Comparison of ENCODE assay signal across 1 cellular context in the genomic region with DNA sequence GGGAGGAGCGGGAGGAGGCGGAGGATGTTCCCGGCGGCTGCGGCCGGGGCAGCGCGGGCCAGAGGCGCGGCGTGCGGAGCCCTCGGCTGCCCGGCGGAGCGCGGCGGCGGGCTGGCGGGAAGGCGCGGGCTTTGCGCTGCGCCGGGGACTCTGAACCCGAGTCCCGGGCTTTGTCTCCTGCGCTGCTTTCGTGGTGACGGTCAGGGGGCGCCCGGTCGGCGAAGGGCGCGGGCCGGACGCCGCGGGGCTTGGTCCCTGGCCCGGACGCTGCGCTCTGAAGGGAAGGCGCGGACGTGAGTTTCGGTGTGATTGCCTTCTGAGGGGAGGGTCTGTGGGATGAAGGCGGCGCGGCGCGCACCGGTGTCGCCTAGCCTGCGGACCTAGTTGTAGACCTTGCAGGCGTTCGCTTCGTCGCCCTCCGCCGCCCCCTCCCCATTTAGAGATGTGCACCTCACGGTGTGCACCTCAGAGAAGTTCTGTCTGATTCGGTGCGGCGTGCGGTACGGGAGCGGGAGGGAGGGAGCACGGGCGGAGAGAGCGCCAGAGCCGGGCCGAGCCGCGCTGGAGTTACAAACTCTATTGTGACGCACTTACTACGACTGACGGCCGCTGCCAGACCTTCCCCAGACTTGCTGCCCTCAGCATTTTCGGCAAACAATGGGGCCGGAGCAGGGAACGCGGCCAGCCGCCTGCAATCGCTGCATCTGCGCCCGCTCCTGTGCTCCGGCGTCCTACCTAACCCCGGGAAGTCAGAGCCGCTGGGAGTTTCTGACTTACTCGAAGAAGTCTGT.
TF ChIP-seq lines count a peak whose summit lies in the region.

No MANE protein-coding gene starts in this region.

TF ChIP-seq in HepG2, 621 proteins besides CTCF, POLR2A, EP300 and RAD21 (continued from another document and continues in another):
- TF ChIP-seq ZNF687 (CRISPR knock-in tag; IDR thresholded peaks at IDR 0.05) (peak; percentile 64), CCAR2 (optimal IDR thresholded peaks at IDR 0.05; ENCODE audit: low read depth, low read length) (no peak), FOSL2 (CRISPR knock-in tag; IDR thresholded peaks at IDR 0.05) (0 out of 2 replicates have a peak, but pooled peaks have one; percentile 0), ZFP90 (CRISPR knock-in tag; IDR thresholded peaks at IDR 0.05; ENCODE audit: borderline replicate concordance) (no peak), KAT7 (CRISPR knock-in tag; IDR thresholded peaks at IDR 0.05; ENCODE audit: borderline replicate concordance) (peak; percentile 64; the same call in 1 of the 2 replicates), NFIC (IDR thresholded peaks at IDR 0.05; ENCODE audit: low read length) (no peak), ZNF441 (CRISPR knock-in tag; IDR thresholded peaks at IDR 0.05; ENCODE audit: borderline replicate concordance) (peak; percentile 25; the same call in 1 of the 2 replicates), KLF12 (CRISPR knock-in tag; IDR thresholded peaks at IDR 0.05; ENCODE audit: borderline replicate concordance) (peak; percentile 65; the same call in 1 of the 2 replicates), MAFF (IDR thresholded peaks at IDR 0.05; ENCODE audit: low read depth, low read length) (peak; percentile 98), ZNF280B (CRISPR knock-in tag; IDR thresholded peaks at IDR 0.05; ENCODE audit: borderline replicate concordance) (peak; percentile 90; the same call in 1 of the 2 replicates), GATA4 (IDR thresholded peaks at IDR 0.05; ENCODE audit: borderline replicate concordance, low read depth) (no peak), ZNF44 (CRISPR knock-in tag; IDR thresholded peaks at IDR 0.05) (peak; percentile 76; the same call in 1 of the 2 replicates), ARNT2 (CRISPR knock-in tag; IDR thresholded peaks at IDR 0.05; ENCODE audit: low read depth) (peak; percentile 20), ZFP82 (CRISPR knock-in tag; IDR thresholded peaks at IDR 0.05; ENCODE audit: borderline replicate concordance) (peak; percentile 79; the same call in 1 of the 2 replicates), ZNF30 (CRISPR knock-in tag; IDR thresholded peaks at IDR 0.05) (0 out of 2 replicates have a peak, but pooled peaks have one; percentile 56), SKI (IDR thresholded peaks at IDR 0.05; ENCODE audit: partially characterized antibody) (peak; percentile 60), HBP1 (CRISPR knock-in tag; IDR thresholded peaks at IDR 0.05; ENCODE audit: low read depth) (peak; percentile 79; the same call in 1 of the 2 replicates), ZNF10 (CRISPR knock-in tag; IDR thresholded peaks at IDR 0.05; ENCODE audit: borderline replicate concordance, low read depth) (no peak), SUZ12 (IDR thresholded peaks at IDR 0.05; ENCODE audit: low read depth, low read length) (no peak), SRSF4 (IDR thresholded peaks at IDR 0.05; ENCODE audit: low read depth, low read length, poor library complexity, severe bottlenecking) (no peak), ZNF326 (CRISPR knock-in tag; IDR thresholded peaks at IDR 0.05; ENCODE audit: borderline replicate concordance) (no peak), ZIK1 (CRISPR knock-in tag; IDR thresholded peaks at IDR 0.05; ENCODE audit: borderline replicate concordance, low read depth) (peak; percentile 3; the same call in 1 of the 2 replicates), RFX5 (IDR thresholded peaks at IDR 0.05; ENCODE audit: low read depth, low read length) (peak; percentile 85; the same call in 1 of the 2 replicates), KLF6 (CRISPR knock-in tag; IDR thresholded peaks at IDR 0.05) (0 out of 2 replicates have a peak, but pooled peaks have one; percentile 14), TEAD2 (CRISPR knock-in tag; IDR thresholded peaks at IDR 0.05) (no peak), IKZF4 (CRISPR knock-in tag; IDR thresholded peaks at IDR 0.05; ENCODE audit: borderline replicate concordance, low read depth, not compliant biosample characterization) (peak; percentile 13), ZNF737 (CRISPR knock-in tag; IDR thresholded peaks at IDR 0.05; ENCODE audit: borderline replicate concordance) (0 out of 2 replicates have a peak, but pooled peaks have one; percentile 32), RFXAP (CRISPR knock-in tag; IDR thresholded peaks at IDR 0.05; ENCODE audit: borderline replicate concordance) (no peak), SAP130 (CRISPR knock-in tag; IDR thresholded peaks at IDR 0.05; ENCODE audit: low read depth) (peak; percentile 68; the same call in 1 of the 2 replicates), ZNF589 (CRISPR knock-in tag; conservative IDR thresholded peaks at IDR 0.05) (peak; percentile 76; the same call in 1 of the 2 replicates)
- TF ChIP-seq, protein P1, sequence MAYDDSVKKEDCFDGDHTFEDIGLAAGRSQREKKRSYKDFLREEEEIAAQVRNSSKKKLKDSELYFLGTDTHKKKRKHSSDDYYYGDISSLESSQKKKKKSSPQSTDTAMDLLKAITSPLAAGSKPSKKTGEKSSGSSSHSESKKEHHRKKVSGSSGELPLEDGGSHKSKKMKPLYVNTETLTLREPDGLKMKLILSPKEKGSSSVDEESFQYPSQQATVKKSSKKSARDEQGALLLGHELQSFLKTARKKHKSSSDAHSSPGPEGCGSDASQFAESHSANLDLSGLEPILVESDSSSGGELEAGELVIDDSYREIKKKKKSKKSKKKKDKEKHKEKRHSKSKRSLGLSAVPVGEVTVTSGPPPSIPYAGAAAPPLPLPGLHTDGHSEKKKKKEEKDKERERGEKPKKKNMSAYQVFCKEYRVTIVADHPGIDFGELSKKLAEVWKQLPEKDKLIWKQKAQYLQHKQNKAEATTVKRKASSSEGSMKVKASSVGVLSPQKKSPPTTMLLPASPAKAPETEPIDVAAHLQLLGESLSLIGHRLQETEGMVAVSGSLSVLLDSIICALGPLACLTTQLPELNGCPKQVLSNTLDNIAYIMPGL (CRISPR knock-in tag; IDR thresholded peaks at IDR 0.05; ENCODE audit: borderline replicate concordance in 1 of 2, low read depth in 1 of 2): peak; percentile 54 to 61; a peak in 2 of 4 replicates
- TF ChIP-seq, protein P2, sequence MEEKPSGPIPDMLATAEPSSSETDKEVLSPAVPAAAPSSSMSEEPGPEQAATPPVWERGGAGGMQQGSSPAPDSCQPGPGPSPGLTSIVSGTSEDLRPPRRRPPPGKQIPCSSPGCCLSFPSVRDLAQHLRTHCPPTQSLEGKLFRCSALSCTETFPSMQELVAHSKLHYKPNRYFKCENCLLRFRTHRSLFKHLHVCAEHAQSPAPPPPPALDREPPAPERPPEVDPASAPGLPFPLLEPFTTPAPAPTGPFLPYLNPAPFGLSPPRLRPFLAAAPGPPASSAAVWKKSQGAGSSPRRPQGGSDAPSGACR (CRISPR knock-in tag; IDR thresholded peaks at IDR 0.05): peak; percentile 33; the same call in 1 of the 2 replicates
- TF ChIP-seq, protein P3, sequence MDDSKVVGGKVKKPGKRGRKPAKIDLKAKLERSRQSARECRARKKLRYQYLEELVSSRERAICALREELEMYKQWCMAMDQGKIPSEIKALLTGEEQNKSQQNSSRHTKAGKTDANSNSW (CRISPR knock-in tag; IDR thresholded peaks at IDR 0.05; ENCODE audit: borderline replicate concordance): peak; percentile 72; the same call in 1 of the 2 replicates
- TF ChIP-seq, protein P4, sequence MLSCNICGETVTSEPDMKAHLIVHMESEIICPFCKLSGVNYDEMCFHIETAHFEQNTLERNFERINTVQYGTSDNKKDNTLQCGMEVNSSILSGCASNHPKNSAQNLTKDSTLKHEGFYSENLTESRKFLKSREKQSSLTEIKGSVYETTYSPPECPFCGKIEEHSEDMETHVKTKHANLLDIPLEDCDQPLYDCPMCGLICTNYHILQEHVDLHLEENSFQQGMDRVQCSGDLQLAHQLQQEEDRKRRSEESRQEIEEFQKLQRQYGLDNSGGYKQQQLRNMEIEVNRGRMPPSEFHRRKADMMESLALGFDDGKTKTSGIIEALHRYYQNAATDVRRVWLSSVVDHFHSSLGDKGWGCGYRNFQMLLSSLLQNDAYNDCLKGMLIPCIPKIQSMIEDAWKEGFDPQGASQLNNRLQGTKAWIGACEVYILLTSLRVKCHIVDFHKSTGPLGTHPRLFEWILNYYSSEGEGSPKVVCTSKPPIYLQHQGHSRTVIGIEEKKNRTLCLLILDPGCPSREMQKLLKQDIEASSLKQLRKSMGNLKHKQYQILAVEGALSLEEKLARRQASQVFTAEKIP (CRISPR knock-in tag; IDR thresholded peaks at IDR 0.05; ENCODE audit: borderline replicate concordance): no peak
- TF ChIP-seq, protein P5, sequence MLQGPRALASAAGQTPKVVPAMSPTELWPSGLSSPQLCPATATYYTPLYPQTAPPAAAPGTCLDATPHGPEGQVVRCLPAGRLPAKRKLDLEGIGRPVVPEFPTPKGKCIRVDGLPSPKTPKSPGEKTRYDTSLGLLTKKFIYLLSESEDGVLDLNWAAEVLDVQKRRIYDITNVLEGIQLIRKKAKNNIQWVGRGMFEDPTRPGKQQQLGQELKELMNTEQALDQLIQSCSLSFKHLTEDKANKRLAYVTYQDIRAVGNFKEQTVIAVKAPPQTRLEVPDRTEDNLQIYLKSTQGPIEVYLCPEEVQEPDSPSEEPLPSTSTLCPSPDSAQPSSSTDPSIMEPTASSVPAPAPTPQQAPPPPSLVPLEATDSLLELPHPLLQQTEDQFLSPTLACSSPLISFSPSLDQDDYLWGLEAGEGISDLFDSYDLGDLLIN (CRISPR knock-in tag; IDR thresholded peaks at IDR 0.05; ENCODE audit: borderline replicate concordance): no peak
- TF ChIP-seq, protein P6, sequence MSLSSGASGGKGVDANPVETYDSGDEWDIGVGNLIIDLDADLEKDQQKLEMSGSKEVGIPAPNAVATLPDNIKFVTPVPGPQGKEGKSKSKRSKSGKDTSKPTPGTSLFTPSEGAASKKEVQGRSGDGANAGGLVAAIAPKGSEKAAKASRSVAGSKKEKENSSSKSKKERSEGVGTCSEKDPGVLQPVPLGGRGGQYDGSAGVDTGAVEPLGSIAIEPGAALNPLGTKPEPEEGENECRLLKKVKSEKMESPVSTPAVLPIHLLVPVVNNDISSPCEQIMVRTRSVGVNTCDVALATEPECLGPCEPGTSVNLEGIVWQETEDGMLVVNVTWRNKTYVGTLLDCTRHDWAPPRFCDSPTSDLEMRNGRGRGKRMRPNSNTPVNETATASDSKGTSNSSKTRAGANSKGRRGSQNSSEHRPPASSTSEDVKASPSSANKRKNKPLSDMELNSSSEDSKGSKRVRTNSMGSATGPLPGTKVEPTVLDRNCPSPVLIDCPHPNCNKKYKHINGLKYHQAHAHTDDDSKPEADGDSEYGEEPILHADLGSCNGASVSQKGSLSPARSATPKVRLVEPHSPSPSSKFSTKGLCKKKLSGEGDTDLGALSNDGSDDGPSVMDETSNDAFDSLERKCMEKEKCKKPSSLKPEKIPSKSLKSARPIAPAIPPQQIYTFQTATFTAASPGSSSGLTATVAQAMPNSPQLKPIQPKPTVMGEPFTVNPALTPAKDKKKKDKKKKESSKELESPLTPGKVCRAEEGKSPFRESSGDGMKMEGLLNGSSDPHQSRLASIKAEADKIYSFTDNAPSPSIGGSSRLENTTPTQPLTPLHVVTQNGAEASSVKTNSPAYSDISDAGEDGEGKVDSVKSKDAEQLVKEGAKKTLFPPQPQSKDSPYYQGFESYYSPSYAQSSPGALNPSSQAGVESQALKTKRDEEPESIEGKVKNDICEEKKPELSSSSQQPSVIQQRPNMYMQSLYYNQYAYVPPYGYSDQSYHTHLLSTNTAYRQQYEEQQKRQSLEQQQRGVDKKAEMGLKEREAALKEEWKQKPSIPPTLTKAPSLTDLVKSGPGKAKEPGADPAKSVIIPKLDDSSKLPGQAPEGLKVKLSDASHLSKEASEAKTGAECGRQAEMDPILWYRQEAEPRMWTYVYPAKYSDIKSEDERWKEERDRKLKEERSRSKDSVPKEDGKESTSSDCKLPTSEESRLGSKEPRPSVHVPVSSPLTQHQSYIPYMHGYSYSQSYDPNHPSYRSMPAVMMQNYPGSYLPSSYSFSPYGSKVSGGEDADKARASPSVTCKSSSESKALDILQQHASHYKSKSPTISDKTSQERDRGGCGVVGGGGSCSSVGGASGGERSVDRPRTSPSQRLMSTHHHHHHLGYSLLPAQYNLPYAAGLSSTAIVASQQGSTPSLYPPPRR (CRISPR knock-in tag; IDR thresholded peaks at IDR 0.05; ENCODE audit: borderline replicate concordance): no peak
